ENCODE assay signal across 12 cellular contexts in the genomic region with DNA sequence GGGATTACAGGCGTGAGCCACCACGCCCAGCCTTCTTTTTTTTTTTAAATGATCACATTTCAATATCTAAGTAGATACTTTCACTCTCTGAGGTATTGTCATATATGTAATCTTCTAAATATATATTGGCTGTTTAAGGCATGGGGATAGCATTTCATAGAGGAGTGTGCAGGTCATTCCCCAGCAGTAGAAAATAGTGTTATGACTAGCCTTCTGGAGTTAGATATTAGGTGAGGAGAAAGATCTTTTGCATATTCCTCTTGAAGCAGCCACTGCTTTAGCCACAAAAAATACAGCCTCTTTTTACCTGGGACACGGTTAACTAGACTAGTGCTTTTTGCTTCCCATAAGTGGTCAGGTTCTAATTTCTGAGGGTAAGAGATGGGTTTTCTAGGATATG. TPM values are rescaled to one million over a fixed set of nuclear protein-coding genes. Genes with fewer than 3 reads are reported as not detected.
A peak's percentile ranks its signal among the peaks of the same experiment; 100 is the strongest.
DNase-seq lines count a peak whose midpoint lies in the region; ATAC-seq and TF ChIP-seq lines count a peak whose summit lies in the region.
"Had no signal": no experiment of that assay in that cellular context is flagged by ENCODE, and none has a peak within 500 bp of the region (broad histone marks: within the 10 kb centered on the region; RNA-seq: fewer than 3 reads in every experiment).

No MANE protein-coding gene starts in this region.

- DNase-seq in body of pancreas (no peak), RPMI8226 (no peak), cerebellar nuclear complex (lab: John Stamatoyannopoulos, UW) (no peak), NCI-H2227 (lab: John Stamatoyannopoulos, UW; ENCODE audit: unreplicated experiment) (no peak)
- DNase-seq: gastrocnemius medialis, lower lobe of right lung, NCI-H2029 treated with DMSO at 0.1 percent for 48 hours had no signal

- H3K9me3 ChIP-seq in BLaER1 (no peaks in the 10 kb centered on the region), body of pancreas (no peaks in the 10 kb centered on the region)
- H3K9me3 ChIP-seq: gastrocnemius medialis, lower lobe of right lung had no signal

- peak overlapping the region; percentile 23; the same call in 1 of the 2 replicates for H3K27ac ChIP-seq in BLaER1
- H3K27ac ChIP-seq in body of pancreas: no peak overlapping the region
- H3K27ac ChIP-seq: gastrocnemius medialis, lower lobe of right lung had no signal

- peaks cover 35% of the 10 kb centered on the region for H3K4me1 ChIP-seq in BLaER1
- H3K4me1 ChIP-seq in body of pancreas: peaks cover 58% of the 10 kb centered on the region

- H3K4me3 ChIP-seq in BLaER1: no peak overlapping the region
- H3K4me3 ChIP-seq in body of pancreas: no peak overlapping the region
- H3K4me3 ChIP-seq: gastrocnemius medialis, lower lobe of right lung had no signal

- WGBS in body of pancreas, 2 donors: 93 to 99% methylated on average over 3 of the region's 3 CpGs

- peaks cover 24% of the 10 kb centered on the region; the same call in 1 of the 2 replicates for H4K20me1 ChIP-seq in BLaER1

- H3K4me2 ChIP-seq in BLaER1: peak overlapping the region; percentile 75

- ATAC-seq in GM18873 (IDR thresholded peaks at IDR 0.05; ENCODE audit: low FRiP score, unreplicated experiment) (peak; percentile 84), GM21825 (IDR thresholded peaks at IDR 0.05; ENCODE audit: unreplicated experiment) (peak; percentile 87), HG03378 (IDR thresholded peaks at IDR 0.05; ENCODE audit: unreplicated experiment) (peak; percentile 89), body of pancreas (no peak)
- ATAC-seq: gastrocnemius medialis, lower lobe of right lung, Right ventricle myocardium inferior had no signal

- peak overlapping the region; percentile 51; the same call in 1 of the 2 replicates for H3K9ac ChIP-seq in BLaER1

- H3K27me3 ChIP-seq in BLaER1 (no peaks in the 10 kb centered on the region), body of pancreas (no peaks in the 10 kb centered on the region)
- H3K27me3 ChIP-seq: gastrocnemius medialis had no signal

- intact Hi-C loops in body of pancreas (cut with DNase I): no loop called here

- TF ChIP-seq POLR2A in body of pancreas (IDR thresholded peaks at IDR 0.05): no peak

- H3K36me3 ChIP-seq in BLaER1: no peaks in the 10 kb centered on the region
- no peaks in the 10 kb centered on the region for H3K36me3 ChIP-seq in body of pancreas (replicated peaks in 1 of 2; ENCODE audit: insufficient read depth in 1 of 2, low read depth in 2 of 2)
- H3K36me3 ChIP-seq: gastrocnemius medialis, lower lobe of right lung had no signal

- no peak for TF ChIP-seq CTCF in body of pancreas (IDR thresholded peaks at IDR 0.05)

RNA-seq across cellular contexts. Expression of a gene that starts 28.9 kb away (rescaled TPM):
- total RNA-seq in body of pancreas: 10 to 100 TPM; 37.9 to 40.5 TPM
